8 cellular contexts compared by ENCODE assay signal in the genomic region with DNA sequence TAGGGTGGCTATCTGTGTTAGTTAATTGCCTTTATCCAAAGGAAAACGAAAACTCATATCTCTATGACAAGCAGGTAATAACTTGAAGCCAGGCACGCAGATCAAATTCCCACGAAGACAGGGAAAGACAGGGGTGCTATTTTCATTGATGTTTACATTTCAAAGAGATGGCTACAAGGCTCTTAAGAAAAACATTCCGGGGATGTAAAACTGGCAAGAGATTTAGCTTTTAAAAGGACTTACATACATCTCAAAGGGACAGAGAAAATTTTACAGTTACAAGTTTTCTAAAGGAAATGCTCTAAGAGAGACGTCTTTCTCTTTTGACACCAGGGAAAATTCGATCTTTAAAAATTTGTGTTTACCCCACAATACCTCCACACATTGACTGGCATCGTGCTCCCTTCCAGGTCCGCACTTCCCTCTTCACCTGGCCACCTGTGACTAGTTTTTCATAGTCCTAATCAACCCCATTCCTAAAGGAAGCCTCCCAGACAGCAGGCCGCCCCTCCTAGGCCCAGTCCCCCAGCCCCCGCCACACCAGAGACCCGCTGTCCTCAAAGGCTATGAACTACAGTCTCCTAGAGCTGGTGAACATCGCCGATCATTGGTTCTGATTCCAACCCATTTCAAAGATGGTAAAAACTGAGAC. TPM values are rescaled to one million over a fixed set of nuclear protein-coding genes. Genes with fewer than 3 reads are reported as not detected.
DNase-seq lines count a peak whose midpoint lies in the region; ATAC-seq and TF ChIP-seq lines count a peak whose summit lies in the region.

No MANE protein-coding gene starts in this region.

- H3K27ac ChIP-seq in left ventricle myocardium inferior (replicated peaks) (peak overlapping the region; percentile 98), lung (ENCODE audit: low read depth in 1 of 2, low read length in 1 of 2) (peak overlapping the region; percentile 82 to 87), uterus (peak overlapping the region; percentile 71 to 95)

- H3K9me3 ChIP-seq in left ventricle myocardium inferior (replicated peaks): no peaks in the 10 kb centered on the region
- H3K9me3 ChIP-seq in lung (ENCODE audit: control insufficient read depth in 2 of 2, insufficient read depth in 1 of 2, low read length in 1 of 2): no peaks in the 10 kb centered on the region
- H3K9me3 ChIP-seq in uterus: no peaks in the 10 kb centered on the region

- peak overlapping the region; percentile 73 for H3K4me3 ChIP-seq in left ventricle myocardium inferior
- peak overlapping the region; percentile 60 for H3K4me3 ChIP-seq in astrocyte of the cerebellum (ENCODE audit: low read depth, low read length)
- H3K4me3 ChIP-seq in lung: peak overlapping the region; percentile 1
- peak overlapping the region; percentile 52 to 58 for H3K4me3 ChIP-seq in uterus

- WGBS in lung, 2 donors: 27 to 31% methylated on average over 13 of the region's 13 CpGs

- no peak for TF ChIP-seq CTCF in left ventricle myocardium inferior (IDR thresholded peaks at IDR 0.05; ENCODE audit: borderline replicate concordance)
- no peak for TF ChIP-seq CTCF in astrocyte of the cerebellum (IDR thresholded peaks at IDR 0.05; ENCODE audit: low read depth, low read length, missing control alignments)
- TF ChIP-seq CTCF in lung (IDR thresholded peaks at IDR 0.05; ENCODE audit: control extremely low read depth, extremely low read depth): no peak
- no peak for TF ChIP-seq CTCF in uterus (IDR thresholded peaks at IDR 0.05)

- no peak for TF ChIP-seq POLR2A in uterus (IDR thresholded peaks at IDR 0.05)

- H3K27me3 ChIP-seq in left ventricle myocardium inferior (ENCODE audit: low read depth): no peaks in the 10 kb centered on the region
- no peaks in the 10 kb centered on the region for H3K27me3 ChIP-seq in lung (ENCODE audit: control insufficient read depth, insufficient read depth)
- no peaks in the 10 kb centered on the region for H3K27me3 ChIP-seq in uterus

- ATAC-seq in left ventricle myocardium superior: no peak
- ATAC-seq in lung (ENCODE audit: insufficient read depth, low FRiP score): no peak

- H3K36me3 ChIP-seq in left ventricle myocardium inferior: peaks cover 17% of the 10 kb centered on the region
- peaks cover 0 to 7% of the 10 kb centered on the region in 2 donors for H3K36me3 ChIP-seq in lung (ENCODE audit: control insufficient read depth in 2 of 2, insufficient read depth in 2 of 2, low read length in 2 of 2)
- no peaks in the 10 kb centered on the region for H3K36me3 ChIP-seq in uterus

- intact Hi-C loops in left ventricle myocardium inferior (cut with micrococcal nuclease): no loop called here
- intact Hi-C loops in left ventricle myocardium superior (cut with micrococcal nuclease): no loop called here
- intact Hi-C loops in uterus (cut with DNase I; ENCODE audit: low total_unique reads): no loop called here

- DNase-seq in left ventricle myocardium inferior (no peak), left ventricle myocardium superior (no peak), astrocyte of the cerebellum (ENCODE audit: low read depth) (no peak), lung (ENCODE audit: low spot score) (no peak), uterus (no peak), HK-2 (ENCODE audit: unreplicated experiment) (no peak), activated gamma-delta T cell (lab: John Stamatoyannopoulos, UW) (no peak), NCI-H1105 (lab: John Stamatoyannopoulos, UW) (no peak)

- in situ Hi-C loops in astrocyte of the cerebellum (cut with HindIII; ENCODE audit: low sequenced_read_pairs): no loop called here

- peaks cover 17% of the 10 kb centered on the region for H3K4me1 ChIP-seq in left ventricle myocardium inferior
- H3K4me1 ChIP-seq in lung (ENCODE audit: control insufficient read depth in 2 of 2, insufficient read depth in 2 of 2, low read length in 2 of 2): peaks cover 0 to 3% of the 10 kb centered on the region in 2 donors
- no peaks in the 10 kb centered on the region for H3K4me1 ChIP-seq in uterus

RNA-seq across cellular contexts. Expression of gene ARAF, which starts 0.7 kb away (rescaled TPM):
- total RNA-seq in left ventricle myocardium inferior (76.4 TPM), left ventricle myocardium superior (78.3 TPM), lung (10 to 100 TPM; 32.6 to 85.9 TPM), uterus (10 to 100 TPM in 3 of 4 donors, 1 to 10 TPM in 1; 5.6 to 65.6 (median 17.6) TPM)
- polyA plus RNA-seq in lung: 10 to 100 TPM; 45.3 to 48.6 TPM

RNA-seq across cellular contexts. Expression of gene TIMP1, which starts 21.9 kb away (rescaled TPM):
- total RNA-seq in left ventricle myocardium inferior (99.3 TPM), left ventricle myocardium superior (114 TPM), lung (1,000 to 10,000 TPM in 1 of 2 donors, 10 to 100 TPM in 1; 65.3 to 1,983 TPM), uterus (100 to 1,000 TPM in 2 of 4 donors, 10 to 100 TPM in 2; 17.9 to 287 (median 111) TPM)
- 1,000 to 10,000 TPM; 1,299 to 2,202 TPM for polyA plus RNA-seq in lung

RNA-seq across cellular contexts. Expression of gene SYN1, which starts 59.4 kb away (rescaled TPM):
- total RNA-seq in left ventricle myocardium inferior (13.9 TPM), left ventricle myocardium superior (9.4 TPM), lung (1 to 10 TPM in 1 of 2 donors, under 1 TPM in 1; 0.11 to 1.3 TPM), uterus (1 to 10 TPM in 2 of 4 donors, not detected in 2; 1.2 to 1.5 TPM)
- polyA plus RNA-seq in lung: 1 to 10 TPM; 1.4 to 4.5 TPM

Comparison
In these comparisons a context has a peak if more than half of its experiments do, and no peak if none do; other contexts are left out.
1. H3K4me3 ChIP-seq: peak in every context shown above with its lines; median percentile 73 in left ventricle myocardium inferior; 60 in astrocyte of the cerebellum; 55 in uterus; 1 in lung.